ENCODE assay signal across 23 cellular contexts in the genomic region with DNA sequence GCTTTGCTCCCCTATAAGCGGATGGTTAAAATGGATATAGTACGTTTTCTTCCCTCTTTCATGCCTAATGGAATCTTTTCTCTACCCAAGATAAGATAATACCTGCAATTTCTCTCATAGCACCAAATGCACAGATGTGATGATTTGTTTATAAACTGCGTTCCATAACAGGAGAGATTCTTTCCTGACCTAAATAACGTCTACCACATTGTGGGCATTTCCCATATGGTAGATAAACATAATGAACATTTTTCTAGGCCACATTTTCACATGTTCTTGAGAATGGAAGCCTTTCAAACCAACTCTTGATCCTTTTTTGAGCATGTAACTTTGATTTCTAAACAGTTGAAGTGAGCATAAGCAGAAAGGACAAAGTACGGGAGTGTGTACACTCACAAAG.
DNase-seq lines count a peak whose midpoint lies in the region; TF ChIP-seq lines count a peak whose summit lies in the region.
"Had no signal": no experiment of that assay in that cellular context is flagged by ENCODE, and none has a peak within 500 bp of the region (broad histone marks: within the 10 kb centered on the region; RNA-seq: fewer than 3 reads in every experiment).

No MANE protein-coding gene starts in this region.

- H3K36me3 ChIP-seq in Caco-2 (ENCODE audit: control insufficient read depth, insufficient read depth, low read length) = no peaks in the 10 kb centered on the region
- H3K36me3 ChIP-seq in hepatocyte (replicated peaks; ENCODE audit: insufficient read depth, low read depth) = no peaks in the 10 kb centered on the region
- H3K36me3 ChIP-seq in mesenchymal stem cell (ENCODE audit: control insufficient read depth in 1 of 2, insufficient read depth in 2 of 2, low read depth in 1 of 2, low read length in 2 of 2) = no peaks in the 10 kb centered on the region
- H3K36me3 ChIP-seq: BE2C, BLaER1 had no signal

- H3K4me1 Mint-ChIP-seq in Caco-2 (ENCODE audit: low read depth, unreplicated experiment) = no peaks in the 10 kb centered on the region
- H3K4me1 Mint-ChIP-seq in mesothelial cell of epicardium = no peaks in the 10 kb centered on the region
- H3K4me1 Mint-ChIP-seq: CD14-positive monocyte; CD4-positive, alpha-beta memory T cell; CD4-positive, CD25-positive, alpha-beta regulatory T cell; CD8-positive, alpha-beta memory T cell had no signal

- H2BK15ac ChIP-seq in mesenchymal stem cell (ENCODE audit: low read depth, poor library complexity, severe bottlenecking) = no peak overlapping the region

- H3K4me1 ChIP-seq in Caco-2 (peaks cover 14% of the 10 kb centered on the region; the same call in 1 of the 2 replicates), hepatocyte (ENCODE audit: insufficient read depth) (no peaks in the 10 kb centered on the region), mesenchymal stem cell (ENCODE audit: control insufficient read depth, insufficient read depth, low read depth, low read length) (no peaks in the 10 kb centered on the region)
- H3K4me1 ChIP-seq: BE2C, BLaER1 had no signal

- intact Hi-C loops in Caco-2 (cut with micrococcal nuclease; ENCODE audit: unreplicated experiment) = no loop called here

- H2AFZ ChIP-seq in hepatocyte (peak overlapping the region; percentile 2), mesenchymal stem cell (ENCODE audit: low read depth, low read length) (no peak overlapping the region)

- no peak overlapping the region for H3K14ac ChIP-seq in mesenchymal stem cell (ENCODE audit: low read length in 2 of 2)

- H3K36me3 Mint-ChIP-seq in Caco-2 (ENCODE audit: insufficient read depth, unreplicated experiment) (no peaks in the 10 kb centered on the region), mesothelial cell of epicardium (no peaks in the 10 kb centered on the region)
- H3K36me3 Mint-ChIP-seq: CD14-positive monocyte; CD4-positive, alpha-beta memory T cell; CD4-positive, CD25-positive, alpha-beta regulatory T cell; CD8-positive, alpha-beta memory T cell had no signal

- peak overlapping the region; percentile 4 for H3K27ac Mint-ChIP-seq in Caco-2 (ENCODE audit: unreplicated experiment)
- H3K27ac Mint-ChIP-seq in mesothelial cell of epicardium = no peak overlapping the region
- H3K27ac Mint-ChIP-seq: CD14-positive monocyte; CD4-positive, alpha-beta memory T cell; CD4-positive, CD25-positive, alpha-beta regulatory T cell; CD8-positive, alpha-beta memory T cell had no signal

- H3K9me3 ChIP-seq in Caco-2 (no peaks in the 10 kb centered on the region), hepatocyte (ENCODE audit: low read depth) (no peaks in the 10 kb centered on the region), mesenchymal stem cell (ENCODE audit: control insufficient read depth, low read length) (peaks cover 7% of the 10 kb centered on the region)
- H3K9me3 ChIP-seq: BE2C, BLaER1 had no signal

- H3K27me3 ChIP-seq in Caco-2 (replicated peaks; ENCODE audit: control insufficient read depth, insufficient read depth, low read length) (no peaks in the 10 kb centered on the region), hepatocyte (no peaks in the 10 kb centered on the region), mesenchymal stem cell (ENCODE audit: control insufficient read depth in 1 of 2, insufficient read depth in 1 of 2, low read length in 2 of 2) (no peaks in the 10 kb centered on the region)
- H3K27me3 ChIP-seq: BE2C, BLaER1 had no signal

- TF ChIP-seq CTCF in Caco-2 (IDR thresholded peaks at IDR 0.05; ENCODE audit: insufficient read depth in 1 of 2, low read depth in 1 of 2, low read length in 1 of 2, severe bottlenecking in 1 of 2, unreplicated experiment in 1 of 2) (no peak), hepatocyte (IDR thresholded peaks at IDR 0.05; ENCODE audit: poor library complexity) (no peak), mesothelial cell of epicardium (IDR thresholded peaks at IDR 0.05; ENCODE audit: unreplicated experiment) (no peak)

- H2BK120ac ChIP-seq in mesenchymal stem cell (ENCODE audit: low read depth, low read length) = no peak overlapping the region

- H2AK5ac ChIP-seq in mesenchymal stem cell (ENCODE audit: low read length, severe bottlenecking) = no peak overlapping the region

- no peak overlapping the region for H2BK5ac ChIP-seq in mesenchymal stem cell (ENCODE audit: low read depth, low read length, poor library complexity, severe bottlenecking)

- no peak overlapping the region for H3K18ac ChIP-seq in mesenchymal stem cell (ENCODE audit: low read depth in 1 of 2, low read length in 2 of 2)

- H4K8ac ChIP-seq in mesenchymal stem cell (ENCODE audit: low read length) = no peak overlapping the region

- H3K79me2 ChIP-seq in hepatocyte = no peaks in the 10 kb centered on the region

- no peaks in the 10 kb centered on the region for H4K20me1 ChIP-seq in hepatocyte (ENCODE audit: insufficient read depth, poor library complexity, severe bottlenecking)
- H4K20me1 ChIP-seq: BLaER1 had no signal

- H3K9me3 Mint-ChIP-seq in Caco-2 (ENCODE audit: unreplicated experiment) (peaks cover 19% of the 10 kb centered on the region), mesothelial cell of epicardium (peaks cover 14% of the 10 kb centered on the region)

- peak overlapping the region; percentile 32 for H3K27ac ChIP-seq in hepatocyte
- H3K27ac ChIP-seq in mesenchymal stem cell (ENCODE audit: low read length, poor library complexity, severe bottlenecking) = no peak overlapping the region
- H3K27ac ChIP-seq: BLaER1 had no signal

- H3K4ac ChIP-seq in mesenchymal stem cell (ENCODE audit: low read depth in 1 of 2, low read length in 2 of 2) = no peak overlapping the region

- no peak overlapping the region for H2BK12ac ChIP-seq in mesenchymal stem cell (ENCODE audit: low read length in 2 of 2)

- no peaks in the 10 kb centered on the region for H3K79me1 ChIP-seq in mesenchymal stem cell (replicated peaks; ENCODE audit: low read length, poor library complexity, severe bottlenecking)

- H3K27me3 Mint-ChIP-seq in Caco-2 (ENCODE audit: insufficient read depth, unreplicated experiment) (no peaks in the 10 kb centered on the region), mesothelial cell of epicardium (ENCODE audit: low read depth) (no peaks in the 10 kb centered on the region)
- H3K27me3 Mint-ChIP-seq: CD4-positive, alpha-beta memory T cell had no signal

- H3K4me3 Mint-ChIP-seq in Caco-2 (ENCODE audit: unreplicated experiment) (no peak overlapping the region), mesothelial cell of epicardium (no peak overlapping the region)
- H3K4me3 Mint-ChIP-seq: CD14-positive monocyte; CD4-positive, alpha-beta memory T cell; CD4-positive, CD25-positive, alpha-beta regulatory T cell; CD8-positive, alpha-beta memory T cell had no signal

- no peaks in the 10 kb centered on the region for H3K9me2 ChIP-seq in hepatocyte (replicated peaks; ENCODE audit: insufficient read depth)

- H3K4me2 ChIP-seq in hepatocyte (peak overlapping the region; percentile 45), mesenchymal stem cell (ENCODE audit: low read length, poor library complexity, severe bottlenecking) (no peak overlapping the region)
- H3K4me2 ChIP-seq: BLaER1 had no signal

- WGBS in hepatocyte (ENCODE audit: low lambda C conversion rate, missing lambda C conversion rate) = 46% methylated on average over 5 of the region's 5 CpGs
- 95% methylated on average over 4 of the region's 5 CpGs for WGBS in mesenchymal stem cell

- CTCF ChIA-PET in Caco-2 (lab: Charles Lee) = no interaction called here

- H3K9ac ChIP-seq in mesenchymal stem cell (ENCODE audit: low read length) = no peak overlapping the region
- H3K9ac ChIP-seq: BLaER1 had no signal

- DNase-seq in Caco-2 = no peak
- peak; percentile 79 for DNase-seq in amniotic epithelial cell (ENCODE audit: low read depth)
- DNase-seq in hepatocyte (ENCODE audit: low spot score) = no peak
- peak; percentile 13 for DNase-seq in mesenchymal stem cell
- no peak for DNase-seq in mesothelial cell of epicardium (ENCODE audit: low spot score in 2 of 2, unreplicated experiment in 2 of 2)
- DNase-seq in NCI-H1694 treated with DMSO at 0.1 percent for 48 hours (lab: John Stamatoyannopoulos, UW) = no peak
- DNase-seq in epidermal melanocyte (ENCODE audit: insufficient read length, low spot score) = no peak
- DNase-seq: 8988T; ACHN; BE2C; C1 segment of cervical spinal cord; CD4-positive, alpha-beta memory T cell; CD4-positive, CD25-positive, alpha-beta regulatory T cell; CD8-positive, alpha-beta memory T cell; DMS 273 treated with DMSO at 0.1 percent for 48 hours; DMS153; DMS53; DMS79; DND-41; EL; GDM1 had no signal

- no TSS peak for BruUV-seq in Caco-2 (replicated peaks; lab: Mats Ljungman, UMichigan)

- H4K91ac ChIP-seq in mesenchymal stem cell (ENCODE audit: low read length) = no peak overlapping the region

- H3K4me3 ChIP-seq in Caco-2 (ENCODE audit: low read depth, low read length) = no peak overlapping the region
- no peak overlapping the region for H3K4me3 ChIP-seq in hepatocyte
- no peak overlapping the region for H3K4me3 ChIP-seq in mesenchymal stem cell (ENCODE audit: insufficient read depth in 1 of 2, low read depth in 1 of 2, low read length in 2 of 2)
- H3K4me3 ChIP-seq: BLaER1 had no signal

- no peak overlapping the region for H3K23ac ChIP-seq in mesenchymal stem cell (ENCODE audit: low read length in 2 of 2)

- POLR2A ChIA-PET in Caco-2 (lab: Charles Lee) = no interaction called here

Comparison
In these comparisons a context has a peak if more than half of its experiments do, and no peak if none do; other contexts are left out.
1. DNase-seq: peak in amniotic epithelial cell (single experiment) and mesenchymal stem cell (single experiment); none in Caco-2 (0 of 2), hepatocyte (single experiment), mesothelial cell of epicardium (0 of 2), NCI-H1694 treated with DMSO at 0.1 percent for 48 hours (single experiment) and epidermal melanocyte (single experiment).